8 cellular contexts compared by ENCODE assay signal in genomic region chrX:79933938-79934337, GRCh38.
"Had no signal": no experiment of that assay in that cellular context is flagged by ENCODE, and none has a peak within 500 bp of the region (broad histone marks: within the 10 kb centered on the region; RNA-seq: fewer than 3 reads in every experiment).

No MANE protein-coding gene starts in this region.

- FAIRE-seq: G401.6, GM12878, GM12891, GM12892, GM18507, GM19239 had no signal

- H3K4me3 ChIP-seq: GM12878 had no signal

- DNase-seq: GDM1, GF-D8 had no signal

- ATAC-seq: GM12878 had no signal
